Comparison of ENCODE assay signal across 14 cellular contexts in the genomic region with DNA sequence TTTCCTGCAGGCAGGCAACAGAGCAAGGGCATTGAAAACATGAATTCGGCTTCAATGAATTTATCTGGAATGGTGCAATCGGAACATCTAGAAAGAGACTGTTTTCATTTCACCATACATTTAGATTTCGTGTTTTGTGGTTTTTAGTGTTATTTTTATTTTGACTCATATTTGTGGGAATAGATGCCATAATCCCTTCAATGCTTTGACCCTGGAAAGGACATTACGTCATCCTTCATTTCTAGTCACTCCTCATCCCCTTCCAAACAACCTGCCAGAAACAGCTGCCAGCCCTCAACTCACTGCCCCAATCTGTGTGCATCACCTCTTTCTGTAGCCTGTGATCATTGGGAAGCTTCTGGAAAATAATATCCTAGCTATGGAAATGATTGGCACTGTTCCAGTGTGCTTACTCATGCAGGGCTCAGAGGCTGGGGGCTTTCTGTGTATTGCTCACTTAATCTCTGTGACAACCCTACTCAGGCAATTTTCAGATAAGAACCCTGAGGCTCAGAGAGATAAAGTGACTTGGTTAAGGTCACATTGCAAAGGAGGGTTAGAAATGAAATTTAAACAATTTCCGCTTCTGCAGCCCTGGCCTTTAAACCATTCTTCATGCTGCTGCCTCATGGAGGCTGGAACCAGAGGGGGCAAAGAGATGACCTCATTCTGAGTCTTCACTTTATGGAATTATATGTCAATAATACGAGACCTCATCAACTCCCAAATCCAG. TPM values are rescaled to one million over a fixed set of nuclear protein-coding genes. Genes with fewer than 3 reads are reported as not detected.
DNase-seq lines count a peak whose midpoint lies in the region; ATAC-seq and TF ChIP-seq lines count a peak whose summit lies in the region.
"Had no signal": no experiment of that assay in that cellular context is flagged by ENCODE, and none has a peak within 500 bp of the region (broad histone marks: within the 10 kb centered on the region; RNA-seq: fewer than 3 reads in every experiment).

No MANE protein-coding gene starts in this region.

- H3K9me2 ChIP-seq in SK-N-SH = no peaks in the 10 kb centered on the region

- H3K27ac Mint-ChIP-seq in MCF 10A (ENCODE audit: low read depth, unreplicated experiment) (no peak overlapping the region), H9 (no peak overlapping the region)

- H4K8ac ChIP-seq in H9 (replicated peaks; ENCODE audit: insufficient read length, low read depth, low read length) = no peak overlapping the region

- TF ChIP-seq RAD21 in SK-N-SH (IDR thresholded peaks at IDR 0.05; ENCODE audit: low read length) = no peak

- TF ChIP-seq CTCF in MCF 10A (IDR thresholded peaks at IDR 0.05; ENCODE audit: unreplicated experiment) = no peak
- no peak for TF ChIP-seq CTCF in breast epithelium (IDR thresholded peaks at IDR 0.05)
- no peak for TF ChIP-seq CTCF in SK-N-SH (IDR thresholded peaks at IDR 0.05)
- TF ChIP-seq CTCF in fibroblast of mammary gland (conservative IDR thresholded peaks at IDR 0.05; ENCODE audit: control insufficient read depth, insufficient read depth, low read depth, low read length) = no peak
- TF ChIP-seq CTCF in H9 (conservative IDR thresholded peaks at IDR 0.05) = no peak

- H3K36me3 Mint-ChIP-seq in MCF 10A (ENCODE audit: insufficient read depth, unreplicated experiment) = no peaks in the 10 kb centered on the region
- no peaks in the 10 kb centered on the region for H3K36me3 Mint-ChIP-seq in H9 (ENCODE audit: insufficient read depth in 1 of 3, low read depth in 3 of 3)

- TF ChIP-seq EP300 in SK-N-SH (IDR thresholded peaks at IDR 0.05; ENCODE audit: borderline replicate concordance in 1 of 2, low read depth in 1 of 2, low read length in 1 of 2) = no peak; a peak in 1 of 4 replicates

- H2AK5ac ChIP-seq in H9 (ENCODE audit: insufficient read length, low read length) = no peak overlapping the region

- no peak overlapping the region for H3K27ac ChIP-seq in breast epithelium
- peak overlapping the region in 1 of 2 experiments; percentile 26; a peak in 2 of 4 replicates for H3K27ac ChIP-seq in SK-N-SH (ENCODE audit: low read depth in 2 of 2, low read length in 1 of 2)
- no peak overlapping the region for H3K27ac ChIP-seq in H9 (ENCODE audit: insufficient read length, low read depth, low read length)
- H3K27ac ChIP-seq: C4-2B, dorsolateral prefrontal cortex, prostate gland, vagina had no signal

- no peak overlapping the region for H3K4me2 ChIP-seq in SK-N-SH
- H3K4me2 ChIP-seq in H9 (ENCODE audit: insufficient read depth, insufficient read length, low read length) = no peak overlapping the region

- no peak overlapping the region for H2BK5ac ChIP-seq in H9 (ENCODE audit: insufficient read length, low read length)

- POLR2A ChIA-PET in MCF 10A (lab: Yijun Ruan, JAX) = no interaction called here
- POLR2A ChIA-PET in SK-N-SH (lab: Yijun Ruan, JAX) = no interaction called here

- no peak overlapping the region for H3K23ac ChIP-seq in H9 (ENCODE audit: insufficient read length, low read depth, low read length)

- H3K4me3 Mint-ChIP-seq in MCF 10A (ENCODE audit: unreplicated experiment) (no peak overlapping the region), H9 (no peak overlapping the region; a peak in 1 of 5 replicates)

- H2AFZ ChIP-seq in SK-N-SH (ENCODE audit: low read depth) (no peak overlapping the region), H9 (ENCODE audit: low read length) (no peak overlapping the region)

- H4K91ac ChIP-seq in H9 (ENCODE audit: insufficient read length, low read depth, low read length) = no peak overlapping the region

- H3K4me1 ChIP-seq in breast epithelium (no peaks in the 10 kb centered on the region), SK-N-SH (ENCODE audit: control insufficient read depth in 1 of 2, insufficient read depth in 2 of 2, low read depth in 1 of 2, low read length in 1 of 2) (peaks cover 0 to 2% of the 10 kb centered on the region in 2 experiments; a peak in 1 of 4 replicates), H9 (ENCODE audit: insufficient read depth, low read length) (no peaks in the 10 kb centered on the region)
- H3K4me1 ChIP-seq: prostate gland, vagina had no signal

- H3K4me1 Mint-ChIP-seq in MCF 10A (ENCODE audit: insufficient read depth, unreplicated experiment) (peaks cover 18% of the 10 kb centered on the region), H9 (no peaks in the 10 kb centered on the region)

- H2BK12ac ChIP-seq in H9 (ENCODE audit: insufficient read length, low read depth, low read length) = no peak overlapping the region

- no peak overlapping the region for H3K4ac ChIP-seq in H9 (ENCODE audit: low read depth, low read length)

- H3K27me3 ChIP-seq in breast epithelium (no peaks in the 10 kb centered on the region), SK-N-SH (ENCODE audit: insufficient read depth) (no peaks in the 10 kb centered on the region), H9 (ENCODE audit: insufficient read depth, low read length) (no peaks in the 10 kb centered on the region)
- H3K27me3 ChIP-seq: dorsolateral prefrontal cortex, vagina had no signal

- H3K79me2 ChIP-seq in SK-N-SH (ENCODE audit: insufficient read depth) (no peaks in the 10 kb centered on the region), H9 (ENCODE audit: insufficient read depth, low read length) (no peaks in the 10 kb centered on the region)

- 35% methylated on average over 6 of the region's 6 CpGs for WGBS in SK-N-SH (ENCODE audit: low lambda C conversion rate)
- WGBS in H9 (ENCODE audit: extremely low coverage, insufficient read length, low lambda C conversion rate) = no CpG with 5 or more reads among the region's 6 CpGs

- intact Hi-C loops in MCF 10A (cut with micrococcal nuclease) (loop anchor here (1.0 to 5.0 kb wide), 2 partner anchors 10 to 204 kb away; partner anchors contain the start of gene KSR1), breast epithelium (cut with DNase I; ENCODE audit: low total_unique reads) (no loop called here)

- H2BK15ac ChIP-seq in H9 (ENCODE audit: low read depth, low read length) = no peak overlapping the region

- H3K9ac ChIP-seq in SK-N-SH (no peak overlapping the region), H9 (ENCODE audit: extremely low read depth, insufficient read length, low read length) (no peak overlapping the region)

- H3K9me3 ChIP-seq in breast epithelium = no peaks in the 10 kb centered on the region
- H3K9me3 ChIP-seq in SK-N-SH = no peaks in the 10 kb centered on the region
- H3K9me3 ChIP-seq in H9 (ENCODE audit: control insufficient read depth, low read depth, low read length) = no peaks in the 10 kb centered on the region
- H3K9me3 ChIP-seq: prostate gland, vagina had no signal

- no peak overlapping the region for H3K4me3 ChIP-seq in breast epithelium
- no peak overlapping the region for H3K4me3 ChIP-seq in SK-N-SH (ENCODE audit: low read depth in 2 of 2, low read length in 1 of 2)
- H3K4me3 ChIP-seq in fibroblast of mammary gland (ENCODE audit: control insufficient read depth, low read depth, low read length) = no peak overlapping the region
- H3K4me3 ChIP-seq: dorsolateral prefrontal cortex, prostate gland, vagina had no signal

- H3T11ph ChIP-seq in H9 (ENCODE audit: low read length) = no peak overlapping the region

- H3F3A ChIP-seq in SK-N-SH (replicated peaks; ENCODE audit: insufficient read depth) = peaks cover 14% of the 10 kb centered on the region

- no peak overlapping the region for H2BK20ac ChIP-seq in H9 (ENCODE audit: low read depth, low read length, poor library complexity, severe bottlenecking)

- H4K20me1 ChIP-seq in SK-N-SH (ENCODE audit: insufficient read depth) = 0 out of 2 replicates have a peak, but pooled peaks cover 3% of the 10 kb centered on the region
- H4K20me1 ChIP-seq in H9 (ENCODE audit: control insufficient read depth, insufficient read depth, insufficient read length) = no peaks in the 10 kb centered on the region

- peak; percentile 97 for DNase-seq in MCF 10A (ENCODE audit: unreplicated experiment)
- DNase-seq in breast epithelium (ENCODE audit: low spot score in 2 of 2) = no peak
- DNase-seq in SK-N-SH = peak; percentile 54
- DNase-seq in fibroblast of mammary gland (ENCODE audit: low read depth) = peak; percentile 98
- peak; percentile 94 for DNase-seq in stromal cell of bone marrow (ENCODE audit: low read depth)
- no peak for DNase-seq in NCI-H2227 treated with DMSO at 0.1 percent for 48 hours (lab: John Stamatoyannopoulos, UW)
- no peak for DNase-seq in H9
- DNase-seq: activated T-cell treated with anti-CD3 and anti-CD28 coated beads, Interleukin-2, amount 50 U/mL, for 48 hours; NCI-H510A treated with DMSO at 0.1 percent for 48 hours had no signal

- no peak overlapping the region for H2BK120ac ChIP-seq in H9 (ENCODE audit: low read depth, low read length, poor library complexity, severe bottlenecking)

- peaks cover 61% of the 10 kb centered on the region for H3K27me3 Mint-ChIP-seq in MCF 10A (ENCODE audit: insufficient read depth, unreplicated experiment)
- H3K27me3 Mint-ChIP-seq in H9 (ENCODE audit: low read depth) = peaks cover 7% of the 10 kb centered on the region

- H4K5ac ChIP-seq in H9 (ENCODE audit: insufficient read length, low read depth, low read length) = no peak overlapping the region

- CTCF ChIA-PET in MCF 10A (lab: Yijun Ruan, JAX) (interaction anchor here (0.9 to 1.4 kb wide), 3 partner anchors 15 to 156 kb away, joined by 3 to 5 read pairs (median 3); no protein-coding TSS in a partner anchor), SK-N-SH (lab: Yijun Ruan, JAX) (interaction anchor here (0.8 to 1.7 kb wide), 3 partner anchors 16 to 156 kb away, joined by 3 to 5 read pairs (median 5); no protein-coding TSS in a partner anchor)

- H3K36me3 ChIP-seq in breast epithelium = no peaks in the 10 kb centered on the region
- H3K36me3 ChIP-seq in SK-N-SH (replicated peaks in 1 of 2; ENCODE audit: control insufficient read depth in 1 of 2, insufficient read depth in 2 of 2, low read length in 1 of 2) = no peaks in the 10 kb centered on the region
- H3K36me3 ChIP-seq: prostate gland, vagina had no signal

- no peak overlapping the region for H3K18ac ChIP-seq in H9 (ENCODE audit: insufficient read length, low read depth, low read length)

- no peak overlapping the region for H3K14ac ChIP-seq in H9 (ENCODE audit: insufficient read depth, low read length)

- no peak overlapping the region for H3K56ac ChIP-seq in H9 (ENCODE audit: insufficient read length, low read depth, low read length)

- no TSS peak for BruUV-seq in MCF 10A (replicated peaks; lab: Mats Ljungman, UMichigan)

- no peaks in the 10 kb centered on the region for H3K23me2 ChIP-seq in H9 (ENCODE audit: insufficient read length, low read depth, low read length, poor library complexity, severe bottlenecking)

- H3K9me3 Mint-ChIP-seq in MCF 10A (ENCODE audit: unreplicated experiment) (peaks cover 2% of the 10 kb centered on the region), H9 (no peaks in the 10 kb centered on the region; a peak in 1 of 5 replicates)

- no peak for ATAC-seq in HG03108 (IDR thresholded peaks at IDR 0.05; ENCODE audit: unreplicated experiment)

- no peak for TF ChIP-seq POLR2A in breast epithelium (IDR thresholded peaks at IDR 0.05)

- no peaks in the 10 kb centered on the region for H3K79me1 ChIP-seq in H9 (ENCODE audit: insufficient read depth, low read depth, low read length, poor library complexity, severe bottlenecking)

RNA-seq across cellular contexts. Expression of gene KSR1, which starts 9.5 kb away (rescaled TPM):
- total RNA-seq in MCF 10A (2022) = 7.2 and 10.2 TPM in 2 replicates
- 10 to 100 TPM; 14.1 to 36.4 (median 24.0) TPM for total RNA-seq in breast epithelium
- polyA plus RNA-seq in SK-N-SH (2012; rRNA removed) = 7.5 and 7.9 TPM in 2 replicates
- 3.9 and 5.3 TPM in 2 replicates for polyA plus RNA-seq in SK-N-SH (2012; cell fraction: cytosol; rRNA removed)
- polyA plus RNA-seq in SK-N-SH (2012; cell fraction: nucleus; rRNA removed) = 34.1 and 47.2 TPM in 2 replicates
- 43.5 and 44.9 TPM in 2 replicates for total RNA-seq in H9 (2021)

Comparison
In these comparisons a context has a peak if more than half of its experiments do, and no peak if none do; other contexts are left out.
1. DNase-seq: peak in MCF 10A (single experiment), SK-N-SH (single experiment), fibroblast of mammary gland (single experiment) and stromal cell of bone marrow (single experiment); none in breast epithelium (0 of 2), NCI-H2227 treated with DMSO at 0.1 percent for 48 hours (single experiment) and H9 (single experiment).